23 cellular contexts compared by ENCODE assay signal in genomic region chr1:76231320-76231719, GRCh38.
DNase-seq lines count a peak whose midpoint lies in the region; TF ChIP-seq lines count a peak whose summit lies in the region.
"Had no signal": no experiment of that assay in that cellular context is flagged by ENCODE, and none has a peak within 500 bp of the region (broad histone marks: within the 10 kb centered on the region; RNA-seq: fewer than 3 reads in every experiment).

No MANE protein-coding gene starts in this region.

- H3K23ac ChIP-seq in H9 (ENCODE audit: insufficient read length, low read depth, low read length) = no peak overlapping the region

- H3K4me3 ChIP-seq in OCI-LY7 (ENCODE audit: low read depth, low read length, poor library complexity, severe bottlenecking) (no peak overlapping the region), iPS-20b (ENCODE audit: low read length) (0 out of 2 replicates have a peak overlapping the region, but pooled peaks have one; percentile 19), testis (no peak overlapping the region)
- H3K4me3 ChIP-seq: BLaER1, MG63, Peyer's patch had no signal

- no peaks in the 10 kb centered on the region for H3K9me2 ChIP-seq in OCI-LY7 (ENCODE audit: insufficient read depth, low read length)
- H3K9me2 ChIP-seq: SK-N-SH had no signal

- H2BK15ac ChIP-seq in H9 (ENCODE audit: low read depth, low read length) = no peak overlapping the region

- H2AK5ac ChIP-seq in H9 (ENCODE audit: insufficient read length, low read length) = no peak overlapping the region

- peak overlapping the region; percentile 86 for H3K27ac ChIP-seq in H9 (ENCODE audit: insufficient read length, low read depth, low read length)
- H3K27ac ChIP-seq in OCI-LY7 (ENCODE audit: low read depth, low read length, poor library complexity, severe bottlenecking) = no peak overlapping the region
- H3K27ac ChIP-seq in iPS-20b (ENCODE audit: low read length) = peak overlapping the region; percentile 44
- no peak overlapping the region for H3K27ac ChIP-seq in testis
- H3K27ac ChIP-seq: BLaER1, Peyer's patch had no signal

- POLR2A ChIA-PET in OCI-LY7 (lab: Charles Lee) = interaction anchor here (0.5 to 2.3 kb wide), 3 partner anchors 14 to 1467 kb away, joined by 3 to 8 read pairs (median 3); no protein-coding TSS in a partner anchor

- H3K9me3 Mint-ChIP-seq in H9 = no peaks in the 10 kb centered on the region
- H3K9me3 Mint-ChIP-seq: CD4-positive, CD25-positive, alpha-beta regulatory T cell had no signal

- H3K18ac ChIP-seq in H9 (ENCODE audit: insufficient read length, low read depth, low read length) = no peak overlapping the region

- no peaks in the 10 kb centered on the region for H3K9me3 ChIP-seq in H9 (ENCODE audit: control insufficient read depth, low read depth, low read length)
- H3K9me3 ChIP-seq in OCI-LY7 (ENCODE audit: low read length) = no peaks in the 10 kb centered on the region
- H3K9me3 ChIP-seq in iPS-20b (ENCODE audit: insufficient read depth, low read depth, low read length) = no peaks in the 10 kb centered on the region
- no peaks in the 10 kb centered on the region for H3K9me3 ChIP-seq in testis
- H3K9me3 ChIP-seq: BLaER1, MG63, Peyer's patch, SK-N-SH had no signal

- H2BK20ac ChIP-seq in H9 (ENCODE audit: low read depth, low read length, poor library complexity, severe bottlenecking) = no peak overlapping the region

- peak overlapping the region in 1 of 2 experiments; percentile 22; a peak in 1 of 5 replicates for H3K4me3 Mint-ChIP-seq in H9
- H3K4me3 Mint-ChIP-seq: CD4-positive, CD25-positive, alpha-beta regulatory T cell; T-helper 1 cell treated with Interleukin-12 subunit alpha and Interleukin-12 subunit beta and Interleukin-4 antibody, amounts not matched to agents 30 μg/mL and 1 μg/mL, for 36 hours had no signal

- H3K9ac ChIP-seq in H9 (ENCODE audit: extremely low read depth, insufficient read length, low read length) (no peak overlapping the region), iPS-20b (ENCODE audit: low read depth, low read length) (peak overlapping the region; percentile 11; the same call in 1 of the 2 replicates)
- H3K9ac ChIP-seq: BLaER1, SK-N-SH had no signal

- no peak for TF ChIP-seq CTCF in H9 (conservative IDR thresholded peaks at IDR 0.05)
- no peak for TF ChIP-seq CTCF in OCI-LY7 (conservative IDR thresholded peaks at IDR 0.05; ENCODE audit: low read length)
- no peak for TF ChIP-seq CTCF in testis (IDR thresholded peaks at IDR 0.05)

- H3K79me1 ChIP-seq in H9 (ENCODE audit: insufficient read depth, low read depth, low read length, poor library complexity, severe bottlenecking) = no peaks in the 10 kb centered on the region

- CTCF ChIA-PET in OCI-LY7 (lab: Charles Lee; ENCODE audit: unreplicated experiment) = no interaction called here

- H3K56ac ChIP-seq in H9 (ENCODE audit: insufficient read length, low read depth, low read length) = no peak overlapping the region

- no peak overlapping the region for H2AFZ ChIP-seq in H9 (ENCODE audit: low read length)
- H2AFZ ChIP-seq in OCI-LY7 (ENCODE audit: low read length) = peak overlapping the region; percentile 13; the same call in 1 of the 2 replicates

- intact Hi-C loops in OCI-LY7 (cut with micrococcal nuclease; ENCODE audit: unreplicated experiment) (no loop called here), testis (cut with DNase I; ENCODE audit: low total_unique reads) (no loop called here)

- H4K91ac ChIP-seq in H9 (ENCODE audit: insufficient read length, low read depth, low read length) = no peak overlapping the region

- H3K27me3 Mint-ChIP-seq in H9 (ENCODE audit: low read depth) = no peaks in the 10 kb centered on the region
- H3K27me3 Mint-ChIP-seq: CD4-positive, CD25-positive, alpha-beta regulatory T cell had no signal

- H3K4me1 Mint-ChIP-seq in H9 = peaks cover 66 to 74% of the 10 kb centered on the region in 2 experiments

- peak; percentile 60 for DNase-seq in DMS 273 (lab: John Stamatoyannopoulos, UW; ENCODE audit: unreplicated experiment)
- no peak for DNase-seq in H9
- no peak for DNase-seq in OCI-LY7 (ENCODE audit: low spot score)
- DNase-seq in superior temporal gyrus (ENCODE audit: extremely low spot score) = no peak
- DNase-seq in mucosa of gallbladder (ENCODE audit: low spot score) = no peak
- no peak for DNase-seq in testis
- DNase-seq: CD4-positive, CD25-positive, alpha-beta regulatory T cell; IMR-90; KG1; MG63; NCI-H1048; NCI-H1417; NCI-H1694; NCI-H2029 treated with DMSO at 0.1 percent for 48 hours; NCI-H526; NCI-H82; Peyer's patch; SHP77 treated with DMSO at 0.1 percent for 48 hours; SK-N-SH; SW 1271 had no signal

- H3K36me3 ChIP-seq in OCI-LY7 (ENCODE audit: insufficient read depth, low read length) (no peaks in the 10 kb centered on the region), iPS-20b (ENCODE audit: insufficient read depth, low read depth, low read length) (no peaks in the 10 kb centered on the region), testis (ENCODE audit: low read depth, missing control alignments) (no peaks in the 10 kb centered on the region)
- H3K36me3 ChIP-seq: BLaER1, MG63, Peyer's patch had no signal

- H3K4me1 ChIP-seq in H9 (ENCODE audit: insufficient read depth, low read length) (peaks cover 19% of the 10 kb centered on the region), OCI-LY7 (ENCODE audit: insufficient read depth, low read length, poor library complexity, severe bottlenecking) (peaks cover 31% of the 10 kb centered on the region), iPS-20b (ENCODE audit: insufficient read depth, low read length) (peaks cover 54% of the 10 kb centered on the region), testis (no peaks in the 10 kb centered on the region)
- H3K4me1 ChIP-seq: Peyer's patch had no signal

- no peak overlapping the region for H2BK120ac ChIP-seq in H9 (ENCODE audit: low read depth, low read length, poor library complexity, severe bottlenecking)

- H3K36me3 Mint-ChIP-seq in H9 (ENCODE audit: insufficient read depth in 1 of 3, low read depth in 3 of 3) = peaks cover 0 to 11% (median 4%) of the 10 kb centered on the region in 3 experiments; a peak in 4 of 7 replicates
- H3K36me3 Mint-ChIP-seq: CD4-positive, CD25-positive, alpha-beta regulatory T cell had no signal

- WGBS in H9 (ENCODE audit: extremely low coverage, insufficient read length, low lambda C conversion rate) = no CpG with 5 or more reads among the region's 4 CpGs
- 72% methylated on average over 4 of the region's 4 CpGs for WGBS in testis, 2 donors

- H3K4ac ChIP-seq in H9 (ENCODE audit: low read depth, low read length) = no peak overlapping the region

- H3K79me2 ChIP-seq in H9 (ENCODE audit: insufficient read depth, low read length) (no peaks in the 10 kb centered on the region), OCI-LY7 (ENCODE audit: insufficient read depth, low read depth, low read length) (no peaks in the 10 kb centered on the region)

- H3K4me2 ChIP-seq in H9 (ENCODE audit: insufficient read depth, insufficient read length, low read length) = no peak overlapping the region
- no peak overlapping the region for H3K4me2 ChIP-seq in OCI-LY7 (ENCODE audit: low read length)
- H3K4me2 ChIP-seq: BLaER1, SK-N-SH had no signal

- no peak for TF ChIP-seq POLR2A in testis (IDR thresholded peaks at IDR 0.05)

- H4K5ac ChIP-seq in H9 (ENCODE audit: insufficient read length, low read depth, low read length) = no peak overlapping the region

- no peak overlapping the region for H2BK5ac ChIP-seq in H9 (ENCODE audit: insufficient read length, low read length)

- H3K27me3 ChIP-seq in H9 (ENCODE audit: insufficient read depth, low read length) (no peaks in the 10 kb centered on the region), iPS-20b (ENCODE audit: insufficient read depth, low read length) (no peaks in the 10 kb centered on the region), testis (no peaks in the 10 kb centered on the region)
- H3K27me3 ChIP-seq: BLaER1, MG63, Peyer's patch had no signal

- H2BK12ac ChIP-seq in H9 (ENCODE audit: insufficient read length, low read depth, low read length) = no peak overlapping the region

- H3K23me2 ChIP-seq in H9 (ENCODE audit: insufficient read length, low read depth, low read length, poor library complexity, severe bottlenecking) = no peaks in the 10 kb centered on the region

- no TSS peak for BruUV-seq in OCI-LY7 (replicated peaks; lab: Mats Ljungman, UMichigan)

- peak overlapping the region in 2 of 3 experiments; percentile 78 to 99; a peak in 4 of 7 replicates for H3K27ac Mint-ChIP-seq in H9
- H3K27ac Mint-ChIP-seq: CD4-positive, CD25-positive, alpha-beta regulatory T cell; T-helper 1 cell treated with Interleukin-12 subunit alpha and Interleukin-12 subunit beta and Interleukin-4 antibody, amounts not matched to agents 30 μg/mL and 1 μg/mL, for 36 hours had no signal

- H3T11ph ChIP-seq in H9 (ENCODE audit: low read length) = no peak overlapping the region

- no peaks in the 10 kb centered on the region for H4K20me1 ChIP-seq in H9 (ENCODE audit: control insufficient read depth, insufficient read depth, insufficient read length)
- H4K20me1 ChIP-seq in OCI-LY7 (ENCODE audit: insufficient read depth, low read length) = no peaks in the 10 kb centered on the region
- H4K20me1 ChIP-seq: BLaER1 had no signal

- H3K14ac ChIP-seq in H9 (ENCODE audit: insufficient read depth, low read length) = no peak overlapping the region

- H4K8ac ChIP-seq in H9 (replicated peaks; ENCODE audit: insufficient read length, low read depth, low read length) = no peak overlapping the region

Comparison
In these comparisons a context has a peak if more than half of its experiments do, and no peak if none do; other contexts are left out.
1. H3K27ac ChIP-seq: peak in H9 (single experiment) and iPS-20b (single experiment); none in OCI-LY7 (single experiment) and testis (0 of 2).